In genomic region chrX:150406559-150406958, GRCh38 we compare ENCODE assay signal across 30 cellular contexts.
"Had no signal": no experiment of that assay in that cellular context is flagged by ENCODE, and none has a peak within 500 bp of the region (broad histone marks: within the 10 kb centered on the region; RNA-seq: fewer than 3 reads in every experiment).

No MANE protein-coding gene starts in this region.

- H3K4me3 Mint-ChIP-seq: activated CD4-positive, alpha-beta T cell treated with anti-CD3 and anti-CD28 coated beads, Interleukin-2, amount 10 ng/mL, durations not matched to agents 24 days and 14 days; activated CD8-positive, alpha-beta T cell treated with anti-CD3 and anti-CD28 coated beads for 36 hours; activated naive CD4-positive, alpha-beta T cell treated with anti-CD3 and anti-CD28 coated beads, Interleukin-2, amount 10 ng/mL, durations not matched to agents 7 days and 5 days; activated naive CD8-positive, alpha-beta T cell treated with anti-CD3 and anti-CD28 coated beads, Interleukin-2, amount 10 ng/mL, durations not matched to agents 7 days and 5 days; activated T-cell treated with anti-CD3 and anti-CD28 coated beads, Interleukin-2, amount 50 U/mL, for 24 hours; brain had no signal

- H3K27me3 Mint-ChIP-seq: activated CD4-positive, alpha-beta T cell treated with anti-CD3 and anti-CD28 coated beads, Interleukin-2, amount 10 ng/mL, durations not matched to agents 24 days and 14 days; activated CD8-positive, alpha-beta T cell treated with anti-CD3 and anti-CD28 coated beads for 36 hours had no signal

- H3K36me3 Mint-ChIP-seq: activated naive CD8-positive, alpha-beta T cell treated with anti-CD3 and anti-CD28 coated beads, Interleukin-2, amount 10 ng/mL, durations not matched to agents 7 days and 5 days; brain had no signal

- H3K27ac Mint-ChIP-seq: activated CD4-positive, alpha-beta T cell treated with anti-CD3 and anti-CD28 coated beads, Interleukin-2, amount 10 ng/mL, durations not matched to agents 24 days and 14 days; activated CD8-positive, alpha-beta T cell treated with anti-CD3 and anti-CD28 coated beads for 36 hours; activated naive CD4-positive, alpha-beta T cell treated with anti-CD3 and anti-CD28 coated beads, Interleukin-2, amount 10 ng/mL, durations not matched to agents 7 days and 5 days; activated naive CD8-positive, alpha-beta T cell treated with anti-CD3 and anti-CD28 coated beads, Interleukin-2, amount 10 ng/mL, durations not matched to agents 7 days and 5 days; activated T-cell treated with anti-CD3 and anti-CD28 coated beads, Interleukin-2, amount 50 U/mL, for 24 hours; activated T-helper 2 cell treated with anti-CD3 and anti-CD28 coated beads, Interferon-gamma antibody, Interleukin-2, Interleukin-4, amounts not matched to agents 10 μg/mL and 5 μg/mL and 100 μg/mL, durations not matched to agents 14 hours and 24 hours and 36 hours had no signal

- DNase-seq: activated CD4-positive, alpha-beta T cell treated with anti-CD3 and anti-CD28 coated beads, Interleukin-2, amount 10 ng/mL, durations not matched to agents 24 days and 14 days; activated CD4-positive, alpha-beta T cell treated with anti-CD3 and anti-CD28 coated beads, Interleukin-2, amount 50 U/mL, for 4 hours; activated CD8-positive, alpha-beta T cell treated with anti-CD3 and anti-CD28 coated beads for 36 hours; activated gamma-delta T cell treated with Interleukin-2 at 50 U/mL for 16 hours; activated naive CD4-positive, alpha-beta T cell treated with anti-CD3 and anti-CD28 coated beads, Interleukin-2, amount 10 ng/mL, durations not matched to agents 7 days and 5 days; activated naive CD8-positive, alpha-beta T cell treated with anti-CD3 and anti-CD28 coated beads, Interleukin-2, amount 10 ng/mL, durations not matched to agents 7 days and 5 days; activated T-cell treated with anti-CD3 and anti-CD28 coated beads, Interleukin-2, amount 50 U/mL, for 24 hours; adrenal gland; caudate nucleus; cerebellar nuclear complex; Kasumi-1; KBM-7; MM.1S; MV-4-11; NCI-H1092; NCI-H1436 treated with DMSO at 0.1 percent for 48 hours; NCI-H1694 treated with DMSO at 0.1 percent for 48 hours; NCI-H2029; NCI-H2107; NCI-H2171; NCI-H510A; NCI-H526; NCI-H748 treated with DMSO at 0.1 percent for 48 hours; NK-92 treated with Interleukin-12 subunit alpha and Interleukin-12 subunit beta, amount 100 ng/mL, for 24 hours; PC-9; SHP77; SJCRH30; T1000 had no signal

- H3K9me3 Mint-ChIP-seq: activated CD4-positive, alpha-beta T cell treated with anti-CD3 and anti-CD28 coated beads, Interleukin-2, amount 10 ng/mL, durations not matched to agents 24 days and 14 days; activated CD8-positive, alpha-beta T cell treated with anti-CD3 and anti-CD28 coated beads for 36 hours; activated naive CD4-positive, alpha-beta T cell treated with anti-CD3 and anti-CD28 coated beads, Interleukin-2, amount 10 ng/mL, durations not matched to agents 7 days and 5 days; activated naive CD8-positive, alpha-beta T cell treated with anti-CD3 and anti-CD28 coated beads, Interleukin-2, amount 10 ng/mL, durations not matched to agents 7 days and 5 days; activated T-cell treated with anti-CD3 and anti-CD28 coated beads, Interleukin-2, amount 50 U/mL, for 24 hours; activated T-helper 2 cell treated with anti-CD3 and anti-CD28 coated beads, Interferon-gamma antibody, Interleukin-2, Interleukin-4, amounts not matched to agents 10 μg/mL and 5 μg/mL and 100 μg/mL, durations not matched to agents 14 hours and 24 hours and 36 hours had no signal
